ENCODE assay signal across 9 cellular contexts in genomic region chr4:142282870-142283431, GRCh38.
DNase-seq lines count a peak whose midpoint lies in the region; FAIRE-seq and TF ChIP-seq lines count a peak whose summit lies in the region.
"Had no signal": no experiment of that assay in that cellular context is flagged by ENCODE, and none has a peak within 500 bp of the region (broad histone marks: within the 10 kb centered on the region; RNA-seq: fewer than 3 reads in every experiment).

No MANE protein-coding gene starts in this region.

- CTCF ChIA-PET in endothelial cell of umbilical vein (lab: Charles Lee), result interaction anchor here (0.8 to 2.7 kb wide), 13 partner anchors 9 to 446 kb away, joined by 3 to 12 read pairs (median 3); no protein-coding TSS in a partner anchor

- DNase-seq in activated T-cell treated with anti-CD3 and anti-CD28 coated beads for 1 hour (ENCODE audit: low read depth) (peak; percentile 8), endothelial cell of umbilical vein (ENCODE audit: low read depth, low spot score) (peak; percentile 30), small intestine (peak; percentile 6), DMS153 treated with DMSO at 0.1 percent for 48 hours (lab: John Stamatoyannopoulos, UW; ENCODE audit: unreplicated experiment) (no peak), DMS114 treated with DMSO at 0.1 percent for 48 hours (lab: John Stamatoyannopoulos, UW; ENCODE audit: unreplicated experiment) (no peak), urothelium cell line (ENCODE audit: low spot score) (no peak)
- DNase-seq in activated T-cell treated with anti-CD3 and anti-CD28 coated beads, Interleukin-2, amount 50 U/mL, for 48 hours, result no peak
- DNase-seq: activated CD4-positive, alpha-beta T cell treated with anti-CD3 and anti-CD28 coated beads for 36 hours had no signal

- H3K79me2 ChIP-seq in KMS-11 (ENCODE audit: insufficient read depth, low read depth), result no peaks in the 10 kb centered on the region
- H3K79me2 ChIP-seq in endothelial cell of umbilical vein (ENCODE audit: control insufficient read depth, insufficient read depth, low read length), result no peaks in the 10 kb centered on the region

- no peak overlapping the region for H2AFZ ChIP-seq in KMS-11 (ENCODE audit: low read depth)
- H2AFZ ChIP-seq in endothelial cell of umbilical vein (ENCODE audit: low read depth, low read length), result no peak overlapping the region

- H3K4me1 ChIP-seq in KMS-11 (ENCODE audit: low read depth, poor library complexity, severe bottlenecking), result no peaks in the 10 kb centered on the region
- no peaks in the 10 kb centered on the region for H3K4me1 ChIP-seq in endothelial cell of umbilical vein (ENCODE audit: control insufficient read depth, extremely low read depth, insufficient read depth, low read length)
- no peaks in the 10 kb centered on the region for H3K4me1 ChIP-seq in small intestine (ENCODE audit: control insufficient read depth in 2 of 2, insufficient read depth in 1 of 2, low read depth in 1 of 2, low read length in 1 of 2)

- dilution Hi-C loops in endothelial cell of umbilical vein (cut with MboI; ENCODE audit: extremely low pct_ligation_motif_present, low sequenced_read_pairs), result no loop called here

- no peaks in the 10 kb centered on the region for H3K9me3 ChIP-seq in endothelial cell of umbilical vein (replicated peaks; ENCODE audit: control insufficient read depth, insufficient read depth, low read length)
- no peaks in the 10 kb centered on the region for H3K9me3 ChIP-seq in small intestine (ENCODE audit: control insufficient read depth, low read depth)

- no peaks in the 10 kb centered on the region for H4K20me1 ChIP-seq in KMS-11 (ENCODE audit: insufficient read depth)
- no peaks in the 10 kb centered on the region for H4K20me1 ChIP-seq in endothelial cell of umbilical vein (replicated peaks; ENCODE audit: control insufficient read depth, extremely low read depth, insufficient read depth, low read length)

- 6 to 29% (median 23%) methylated on average over 2 of the region's 2 CpGs for WGBS in small intestine, 3 donors

- intact Hi-C loops in endothelial cell of umbilical vein (cut with micrococcal nuclease), result loop anchor here (1.0 to 2.0 kb wide), 2 partner anchors 437 to 558 kb away; no protein-coding TSS in a partner anchor

- peak; percentile 52 for TF ChIP-seq CTCF in KMS-11 (conservative IDR thresholded peaks at IDR 0.05; ENCODE audit: low read depth, low read length)
- TF ChIP-seq CTCF in endothelial cell of umbilical vein (IDR thresholded peaks at IDR 0.05; ENCODE audit: extremely low read depth in 1 of 2, insufficient read depth in 1 of 2, low read depth in 1 of 2, low read length in 2 of 2), result peak; percentile 38 to 45

- H3K27ac ChIP-seq in KMS-11, result no peak overlapping the region
- no peak overlapping the region for H3K27ac ChIP-seq in endothelial cell of umbilical vein (ENCODE audit: insufficient read depth, low read depth, low read length)
- H3K27ac ChIP-seq in small intestine (ENCODE audit: low read depth in 1 of 2, low read length in 1 of 2), result no peak overlapping the region

- no peak for TF ChIP-seq POLR2A in endothelial cell of umbilical vein (IDR thresholded peaks at IDR 0.05; ENCODE audit: low read depth, low read length)

- H3K4me2 ChIP-seq in KMS-11 (no peak overlapping the region), endothelial cell of umbilical vein (ENCODE audit: insufficient read depth, low read length) (no peak overlapping the region)

- FAIRE-seq in endothelial cell of umbilical vein (lab: Jason Lieb, UNC) (peak; percentile 35), small intestine (lab: Jason Lieb, UNC) (no peak), urothelium cell line (lab: Jason Lieb, UNC) (no peak)

- H3K9me1 ChIP-seq in endothelial cell of umbilical vein (replicated peaks; ENCODE audit: control insufficient read depth, extremely low read depth, insufficient read depth, low read length), result no peaks in the 10 kb centered on the region

- POLR2A ChIA-PET in endothelial cell of umbilical vein (lab: Charles Lee), result no interaction called here

- H3K4me3 ChIP-seq in KMS-11 (IDR thresholded peaks at IDR 0.05; ENCODE audit: insufficient read depth, low read depth, low read length) (no peak overlapping the region), endothelial cell of umbilical vein (replicated peaks in 1 of 3; ENCODE audit: insufficient read depth in 1 of 3, low read depth in 1 of 3, low read length in 3 of 3) (no peak overlapping the region), small intestine (ENCODE audit: low read depth in 1 of 2, low read length in 2 of 2) (no peak overlapping the region)

- H3K36me3 ChIP-seq in KMS-11 (ENCODE audit: insufficient read depth) (no peaks in the 10 kb centered on the region), endothelial cell of umbilical vein (ENCODE audit: control insufficient read depth in 2 of 2, extremely low read depth in 1 of 2, insufficient read depth in 2 of 2, low read length in 2 of 2) (no peaks in the 10 kb centered on the region), small intestine (ENCODE audit: control insufficient read depth in 2 of 2, insufficient read depth in 2 of 2, low read length in 2 of 2) (no peaks in the 10 kb centered on the region)

- BruUV-seq in endothelial cell of umbilical vein (replicated peaks; lab: Mats Ljungman, UMichigan), result no TSS peak

- H3K9ac ChIP-seq in KMS-11, result no peak overlapping the region
- no peak overlapping the region for H3K9ac ChIP-seq in endothelial cell of umbilical vein (replicated peaks; ENCODE audit: extremely low read depth, insufficient read depth, low read length)

- H3K27me3 ChIP-seq in KMS-11 (ENCODE audit: insufficient read depth, low read depth), result no peaks in the 10 kb centered on the region
- H3K27me3 ChIP-seq in endothelial cell of umbilical vein (ENCODE audit: control insufficient read depth in 2 of 2, insufficient read depth in 2 of 2, low read length in 2 of 2), result no peaks in the 10 kb centered on the region
- no peaks in the 10 kb centered on the region for H3K27me3 ChIP-seq in small intestine (ENCODE audit: control insufficient read depth in 2 of 2, insufficient read depth in 2 of 2, low read length in 2 of 2)

TF ChIP-seq in endothelial cell of umbilical vein, 7 proteins besides CTCF, POLR2A, EP300 and RAD21:
- TF ChIP-seq EZH2 (IDR thresholded peaks at IDR 0.05; ENCODE audit: borderline replicate concordance, low read depth, low read length, severe bottlenecking) (no peak), JUN (IDR thresholded peaks at IDR 0.05; ENCODE audit: borderline replicate concordance, insufficient read depth, insufficient read length, low read depth) (no peak), POLR2AphosphoS5 (IDR thresholded peaks at IDR 0.05; ENCODE audit: insufficient read depth, low read depth, low read length) (no peak), MYC (IDR thresholded peaks at IDR 0.05; ENCODE audit: low read depth, low read length) (no peak), GATA2 (IDR thresholded peaks at IDR 0.05; ENCODE audit: insufficient read depth, insufficient read length, low read depth, low read length) (no peak), FOS (IDR thresholded peaks at IDR 0.05; ENCODE audit: borderline replicate concordance, insufficient read depth, low read length) (no peak)
- TF ChIP-seq, protein P1, sequence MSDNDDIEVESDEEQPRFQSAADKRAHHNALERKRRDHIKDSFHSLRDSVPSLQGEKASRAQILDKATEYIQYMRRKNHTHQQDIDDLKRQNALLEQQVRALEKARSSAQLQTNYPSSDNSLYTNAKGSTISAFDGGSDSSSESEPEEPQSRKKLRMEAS (IDR thresholded peaks at IDR 0.05; ENCODE audit: insufficient read depth, insufficient read length), result no peak

Comparison
In these comparisons a context has a peak if more than half of its experiments do, and no peak if none do; other contexts are left out.
1. DNase-seq: peak in activated T-cell treated with anti-CD3 and anti-CD28 coated beads for 1 hour (single experiment), endothelial cell of umbilical vein (single experiment) and small intestine (single experiment); none in activated T-cell treated with anti-CD3 and anti-CD28 coated beads, Interleukin-2, amount 50 U/mL, for 48 hours (0 of 2), DMS153 treated with DMSO at 0.1 percent for 48 hours (single experiment), DMS114 treated with DMSO at 0.1 percent for 48 hours (single experiment) and urothelium cell line (single experiment).